In the genomic region with DNA sequence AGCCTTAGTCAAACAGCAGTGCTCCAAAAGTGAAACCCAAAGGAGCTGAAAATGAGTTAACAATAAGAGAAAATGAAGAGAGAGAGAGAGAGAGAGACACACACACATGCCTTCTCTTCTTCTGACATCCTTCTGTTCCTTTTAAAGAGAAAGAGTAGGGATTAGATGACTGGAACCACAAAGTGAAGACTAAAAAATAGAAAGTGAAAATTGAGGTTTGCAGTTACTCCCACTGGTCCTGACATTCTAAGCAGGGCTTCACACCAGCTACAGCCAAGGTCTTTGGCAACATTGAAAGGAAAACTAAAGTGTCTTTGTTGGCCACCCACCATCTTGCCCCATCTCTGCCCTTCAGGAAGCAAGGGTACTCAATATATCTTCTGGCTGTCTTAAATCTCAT, we compare ENCODE assay signal across 18 cellular contexts. TPM values are rescaled to one million over a fixed set of nuclear protein-coding genes. Genes with fewer than 3 reads are reported as not detected.
DNase-seq lines count a peak whose midpoint lies in the region; ATAC-seq, FAIRE-seq and TF ChIP-seq lines count a peak whose summit lies in the region.
"Had no signal": no experiment of that assay in that cellular context is flagged by ENCODE, and none has a peak within 500 bp of the region (broad histone marks: within the 10 kb centered on the region; RNA-seq: fewer than 3 reads in every experiment).

No MANE protein-coding gene starts in this region.

- peaks cover 22% of the 10 kb centered on the region for H3K4me1 Mint-ChIP-seq in activated CD8-positive, alpha-beta T cell treated with anti-CD3 and anti-CD28 coated beads for 36 hours (ENCODE audit: low read depth)
- H3K4me1 Mint-ChIP-seq in natural killer cell, result peaks cover 7 to 9% of the 10 kb centered on the region in 2 donors

- H3K4me3 Mint-ChIP-seq in activated CD8-positive, alpha-beta T cell treated with anti-CD3 and anti-CD28 coated beads for 36 hours, result no peak overlapping the region
- no peak overlapping the region for H3K4me3 Mint-ChIP-seq in natural killer cell
- H3K4me3 Mint-ChIP-seq: activated naive CD4-positive, alpha-beta T cell treated with anti-CD3 and anti-CD28 coated beads, Interleukin-2, amount 10 ng/mL, durations not matched to agents 7 days and 5 days had no signal

- no peak for TF ChIP-seq CTCF in GM10248 (IDR thresholded peaks at IDR 0.05; ENCODE audit: control extremely low read depth, extremely low read depth, low read depth, missing control alignments)
- no peak for TF ChIP-seq CTCF in activated CD8-positive, alpha-beta T cell treated with anti-CD3 and anti-CD28 coated beads for 36 hours (IDR thresholded peaks at IDR 0.05)
- TF ChIP-seq CTCF in natural killer cell (IDR thresholded peaks at IDR 0.05), result no peak

- CTCF ChIA-PET in GM10248 (lab: Yijun Ruan, JAX), result no interaction called here
- CTCF ChIA-PET in activated CD8-positive, alpha-beta T cell treated with anti-CD3 and anti-CD28 coated beads for 36 hours (lab: Charles Lee), result no interaction called here

- in situ Hi-C loops in G401 (cut with HindIII; ENCODE audit: low sequenced_read_pairs), result no loop called here

- DNase-seq in GM10248 (ENCODE audit: extremely low spot score), result peak; percentile 25
- no peak for DNase-seq in GM18507 (ENCODE audit: extremely low spot score, insufficient read length, low read depth)
- peak; percentile 40 for DNase-seq in activated CD8-positive, alpha-beta T cell treated with anti-CD3 and anti-CD28 coated beads for 36 hours
- DNase-seq in natural killer cell, result no peak
- DNase-seq in G401 (ENCODE audit: low spot score), result no peak
- DNase-seq: activated naive CD4-positive, alpha-beta T cell treated with anti-CD3 and anti-CD28 coated beads, Interleukin-2, amount 10 ng/mL, durations not matched to agents 7 days and 5 days; hippocampal formation; KG1; NCI-H1092; NCI-H2081 treated with DMSO at 0.1 percent for 48 hours; psoas muscle; SW 1271 had no signal

- peaks cover 51% of the 10 kb centered on the region for H3K36me3 Mint-ChIP-seq in activated CD8-positive, alpha-beta T cell treated with anti-CD3 and anti-CD28 coated beads for 36 hours (ENCODE audit: low read depth)
- H3K36me3 Mint-ChIP-seq in natural killer cell, result peaks cover 21% of the 10 kb centered on the region

- peak; percentile 83 for ATAC-seq in activated CD8-positive, alpha-beta T cell treated with anti-CD3 and anti-CD28 coated beads for 36 hours
- ATAC-seq in natural killer cell (no peak), HG03108 (IDR thresholded peaks at IDR 0.05; ENCODE audit: unreplicated experiment) (no peak), GM19455 (IDR thresholded peaks at IDR 0.05; ENCODE audit: unreplicated experiment) (no peak)
- ATAC-seq: psoas muscle had no signal

- peak overlapping the region; percentile 76 for H3K27ac Mint-ChIP-seq in activated CD8-positive, alpha-beta T cell treated with anti-CD3 and anti-CD28 coated beads for 36 hours
- peak overlapping the region; percentile 37 to 80 for H3K27ac Mint-ChIP-seq in natural killer cell

- POLR2A ChIA-PET in GM10248 (lab: Yijun Ruan, JAX), result no interaction called here
- POLR2A ChIA-PET in activated CD8-positive, alpha-beta T cell treated with anti-CD3 and anti-CD28 coated beads for 36 hours (lab: Charles Lee), result interaction anchor here (1.6 kb wide), 1 partner anchor 132 kb away, joined by 6 read pairs; the partner anchor contains the start of gene GABPB1

- FAIRE-seq in GM18507 (lab: Jason Lieb, UNC), result peak; percentile 35
- FAIRE-seq: endothelial cell of umbilical vein, keratinocyte had no signal

- intact Hi-C loops in activated CD8-positive, alpha-beta T cell treated with anti-CD3 and anti-CD28 coated beads for 36 hours (cut with micrococcal nuclease), result loop anchor here (10.0 kb wide), 1 partner anchor 132 kb away; the partner anchor contains the start of gene GABPB1
- intact Hi-C loops in natural killer cell (cut with micrococcal nuclease), result no loop called here

- no peaks in the 10 kb centered on the region for H3K9me3 Mint-ChIP-seq in activated CD8-positive, alpha-beta T cell treated with anti-CD3 and anti-CD28 coated beads for 36 hours
- no peaks in the 10 kb centered on the region for H3K9me3 Mint-ChIP-seq in natural killer cell
- H3K9me3 Mint-ChIP-seq: activated naive CD4-positive, alpha-beta T cell treated with anti-CD3 and anti-CD28 coated beads, Interleukin-2, amount 10 ng/mL, durations not matched to agents 7 days and 5 days had no signal

- no peaks in the 10 kb centered on the region for H3K27me3 Mint-ChIP-seq in activated CD8-positive, alpha-beta T cell treated with anti-CD3 and anti-CD28 coated beads for 36 hours
- H3K27me3 Mint-ChIP-seq in natural killer cell (ENCODE audit: low read depth in 2 of 2), result no peaks in the 10 kb centered on the region
- H3K27me3 Mint-ChIP-seq: activated naive CD4-positive, alpha-beta T cell treated with anti-CD3 and anti-CD28 coated beads, Interleukin-2, amount 10 ng/mL, durations not matched to agents 7 days and 5 days had no signal

RNA-seq across cellular contexts. Expression of gene USP50, which starts 59.2 kb away (rescaled TPM):
- not detected for total RNA-seq in activated CD8-positive, alpha-beta T cell treated with anti-CD3 and anti-CD28 coated beads for 36 hours
- under 1 TPM; 0.33 to 0.97 (median 0.49) TPM for total RNA-seq in natural killer cell
- not detected in 2 replicates for total RNA-seq in G401 (2014; rRNA removed; shearing (Covaris generic))
- total RNA-seq: endothelial cell of umbilical vein, fibroblast of villous mesenchyme, NCI-H460 had no signal

Comparison
In these comparisons a context has a peak if more than half of its experiments do, and no peak if none do; other contexts are left out.
1. DNase-seq: peak in GM10248 (single experiment) and activated CD8-positive, alpha-beta T cell treated with anti-CD3 and anti-CD28 coated beads for 36 hours (single experiment); none in GM18507 (single experiment), natural killer cell (single experiment) and G401 (single experiment).